Comparison of ENCODE assay signal across 28 cellular contexts in genomic region chrX:720858-721257, GRCh38.
"Had no signal": no experiment of that assay in that cellular context is flagged by ENCODE, and none has a peak within 500 bp of the region (broad histone marks: within the 10 kb centered on the region; RNA-seq: fewer than 3 reads in every experiment).

No MANE protein-coding gene starts in this region.

- H3K4me1 ChIP-seq: SJCRH30 had no signal

- H3K27ac Mint-ChIP-seq: T-cell had no signal

- H3K4me3 Mint-ChIP-seq: T-cell had no signal

- H3K4me1 Mint-ChIP-seq: T-cell had no signal

- H3K36me3 ChIP-seq: MG63, SJCRH30 had no signal

- H3K27ac ChIP-seq: PC-9, RWPE1, SJCRH30, SK-N-MC had no signal

- H3K4me3 ChIP-seq: MG63, PC-9, SJCRH30, SK-N-MC had no signal

- H3K27me3 ChIP-seq: SJCRH30 had no signal

- H3K36me3 Mint-ChIP-seq: T-cell had no signal

- DNase-seq: Kasumi-1, MG63, NCI-H1048, NCI-H1436, NCI-H146, NCI-H1694, NCI-H187, NCI-H1930, NCI-H2029 treated with DMSO at 0.1 percent for 48 hours, NCI-H2081 treated with DMSO at 0.1 percent for 48 hours, NCI-H2107, NCI-H2171, NCI-H226, NCI-H446 treated with DMSO at 0.1 percent for 48 hours, NCI-H510A, NCI-H524, NCI-H526, NCI-H69, NCI-H82, PC-9, SIG-M5, SJCRH30, T-cell had no signal

- ATAC-seq: Panc1, Right ventricle myocardium inferior, SK-N-SH treated with all-trans-retinoic acid at 6 μM for 48 hours, T-cell had no signal
